10 cellular contexts compared by ENCODE assay signal in genomic region chr15:28099555-28100140, GRCh38. TPM values are rescaled to one million over a fixed set of nuclear protein-coding genes. Genes with fewer than 3 reads are reported as not detected.
DNase-seq lines count a peak whose midpoint lies in the region; ATAC-seq, FAIRE-seq and TF ChIP-seq lines count a peak whose summit lies in the region.
"Had no signal": no experiment of that assay in that cellular context is flagged by ENCODE, and none has a peak within 500 bp of the region (broad histone marks: within the 10 kb centered on the region; RNA-seq: fewer than 3 reads in every experiment).

No MANE protein-coding gene starts in this region.

- TF ChIP-seq POLR2A in HepG2 (IDR thresholded peaks at IDR 0.05; ENCODE audit: insufficient read depth in 1 of 2, low read depth in 2 of 2, low read length in 2 of 2) = no peak
- no peak for TF ChIP-seq POLR2A in right lobe of liver (IDR thresholded peaks at IDR 0.05)

- H3K9me3 ChIP-seq in HepG2 (ENCODE audit: low read length) = no peaks in the 10 kb centered on the region
- H3K9me3 ChIP-seq in right lobe of liver = no peaks in the 10 kb centered on the region
- no peaks in the 10 kb centered on the region for H3K9me3 ChIP-seq in ectodermal cell (ENCODE audit: control insufficient read depth, low read length)
- no peaks in the 10 kb centered on the region for H3K9me3 ChIP-seq in effector memory CD4-positive, alpha-beta T cell (ENCODE audit: control insufficient read depth, low read length)

- H3K4me2 ChIP-seq in HepG2 (ENCODE audit: low read depth, low read length) = peak overlapping the region; percentile 58

- H3K36me3 ChIP-seq in HepG2 (replicated peaks in 1 of 2; ENCODE audit: control insufficient read depth in 1 of 2, insufficient read depth in 2 of 2, low read length in 2 of 2) = no peaks in the 10 kb centered on the region
- no peaks in the 10 kb centered on the region for H3K36me3 ChIP-seq in right lobe of liver
- H3K36me3 ChIP-seq in ectodermal cell (ENCODE audit: control insufficient read depth, insufficient read depth, low read length) = no peaks in the 10 kb centered on the region
- no peaks in the 10 kb centered on the region for H3K36me3 ChIP-seq in effector memory CD4-positive, alpha-beta T cell (ENCODE audit: control insufficient read depth, insufficient read depth, low read length)

- peaks cover 2% of the 10 kb centered on the region for H3K9me3 Mint-ChIP-seq in natural killer cell treated with Interleukin-12 subunit alpha and Interleukin-12 subunit beta and Interleukin-15 and Interleukin-18, amount 100 ng/mL, for 72 hours
- H3K9me3 Mint-ChIP-seq: activated naive CD4-positive, alpha-beta T cell treated with anti-CD3 and anti-CD28 coated beads for 36 hours had no signal

- POLR2A ChIA-PET in HepG2 (lab: Yijun Ruan, JAX) = no interaction called here

- no peak overlapping the region for H3K9ac ChIP-seq in HepG2 (ENCODE audit: insufficient read depth, low read depth, low read length)

- H3K4me3 ChIP-seq in HepG2 (replicated peaks in 1 of 3; ENCODE audit: insufficient read depth in 1 of 3, low read depth in 2 of 3, low read length in 3 of 3) (peak overlapping the region; percentile 28 to 67 (median 30); a peak in 5 of 6 replicates), right lobe of liver (no peak overlapping the region), ectodermal cell (ENCODE audit: insufficient read depth, low read depth, low read length) (peak overlapping the region; percentile 31)
- no peak overlapping the region for H3K4me3 ChIP-seq in effector memory CD4-positive, alpha-beta T cell (ENCODE audit: insufficient read depth, low read depth, low read length, poor library complexity, severe bottlenecking)

- TF ChIP-seq RAD21 in HepG2 (CRISPR knock-in tag; IDR thresholded peaks at IDR 0.05) = no peak

- in situ Hi-C loops in HepG2 (cut with HindIII; ENCODE audit: extremely low pct_ligation_motif_present, low pct_unique_long_range_greater_than_20kb) = no loop called here

- no peaks in the 10 kb centered on the region for H3K79me2 ChIP-seq in HepG2 (ENCODE audit: insufficient read depth, low read length)

- H3K27ac ChIP-seq in HepG2 (ENCODE audit: extremely low read length, insufficient read depth, low read length) (no peak overlapping the region), right lobe of liver (no peak overlapping the region), ectodermal cell (ENCODE audit: insufficient read depth, low read depth, low read length, poor library complexity, severe bottlenecking) (no peak overlapping the region)
- H3K27ac ChIP-seq in effector memory CD4-positive, alpha-beta T cell (ENCODE audit: insufficient read depth, low read length, poor library complexity, severe bottlenecking) = no peak overlapping the region

- DNase-seq in HepG2 (ENCODE audit: low spot score) = no peak
- no peak for DNase-seq in right lobe of liver
- DNase-seq in natural killer cell treated with Interleukin-12 subunit alpha and Interleukin-12 subunit beta and Interleukin-15 and Interleukin-18, amount 100 ng/mL, for 72 hours (ENCODE audit: low spot score) = no peak
- no peak for DNase-seq in effector memory CD4-positive, alpha-beta T cell
- DNase-seq in activated effector memory CD4-positive, alpha-beta T cell treated with anti-CD3 and anti-CD28 coated beads, Interleukin-2, amount 50 U/mL, for 16 hours = no peak
- DNase-seq in NCI-H2196 (lab: John Stamatoyannopoulos, UW; ENCODE audit: unreplicated experiment) = no peak
- DNase-seq: NCI-H226 had no signal

- CTCF ChIA-PET in HepG2 (lab: Yijun Ruan, JAX; ENCODE audit: low intra/inter-chr PET ratio, low total read pairs) = no interaction called here

- H3K36me3 Mint-ChIP-seq in natural killer cell treated with Interleukin-12 subunit alpha and Interleukin-12 subunit beta and Interleukin-15 and Interleukin-18, amount 100 ng/mL, for 72 hours = peaks cover 9% of the 10 kb centered on the region

- H3K27ac Mint-ChIP-seq in natural killer cell treated with Interleukin-12 subunit alpha and Interleukin-12 subunit beta and Interleukin-15 and Interleukin-18, amount 100 ng/mL, for 72 hours = no peak overlapping the region
- H3K27ac Mint-ChIP-seq: activated naive CD4-positive, alpha-beta T cell treated with anti-CD3 and anti-CD28 coated beads for 36 hours had no signal

- H4K20me1 ChIP-seq in HepG2 (ENCODE audit: insufficient read depth, low read length) = no peaks in the 10 kb centered on the region

- no peak for FAIRE-seq in HepG2 (lab: Jason Lieb, UNC)

- no peak overlapping the region for H2AFZ ChIP-seq in HepG2 (ENCODE audit: low read length)

- peaks cover 16 to 24% of the 10 kb centered on the region in 2 donors for H3K4me1 Mint-ChIP-seq in natural killer cell treated with Interleukin-12 subunit alpha and Interleukin-12 subunit beta and Interleukin-15 and Interleukin-18, amount 100 ng/mL, for 72 hours (ENCODE audit: low read depth in 2 of 2)

- H3K27me3 ChIP-seq in HepG2 (ENCODE audit: control insufficient read depth in 1 of 2, insufficient read depth in 2 of 2, low read length in 2 of 2) = peaks cover 8 to 71% of the 10 kb centered on the region in 2 experiments; a peak in 4 of 5 replicates
- H3K27me3 ChIP-seq in right lobe of liver = peaks cover 0 to 27% of the 10 kb centered on the region in 2 donors
- H3K27me3 ChIP-seq in ectodermal cell (ENCODE audit: control insufficient read depth, insufficient read depth, low read length, poor library complexity, severe bottlenecking) = peaks cover 79% of the 10 kb centered on the region
- H3K27me3 ChIP-seq in effector memory CD4-positive, alpha-beta T cell (replicated peaks; ENCODE audit: control insufficient read depth, insufficient read depth, low read length, poor library complexity, severe bottlenecking) = peaks cover 28% of the 10 kb centered on the region

- peak overlapping the region; percentile 52 for H3K4me3 Mint-ChIP-seq in natural killer cell treated with Interleukin-12 subunit alpha and Interleukin-12 subunit beta and Interleukin-15 and Interleukin-18, amount 100 ng/mL, for 72 hours
- H3K4me3 Mint-ChIP-seq: activated naive CD4-positive, alpha-beta T cell treated with anti-CD3 and anti-CD28 coated beads for 36 hours had no signal

- H3K4me1 ChIP-seq in HepG2 (ENCODE audit: insufficient read depth, low read length) (peaks cover 37% of the 10 kb centered on the region), right lobe of liver (peaks cover 0 to 16% (median 0%) of the 10 kb centered on the region in 4 donors), ectodermal cell (ENCODE audit: control insufficient read depth, insufficient read depth, low read length) (peaks cover 21% of the 10 kb centered on the region)
- peaks cover 37% of the 10 kb centered on the region for H3K4me1 ChIP-seq in effector memory CD4-positive, alpha-beta T cell (ENCODE audit: control insufficient read depth, insufficient read depth, low read length, poor library complexity, severe bottlenecking)

- H3K27me3 Mint-ChIP-seq in natural killer cell treated with Interleukin-12 subunit alpha and Interleukin-12 subunit beta and Interleukin-15 and Interleukin-18, amount 100 ng/mL, for 72 hours = peaks cover 23 to 41% of the 10 kb centered on the region in 2 donors

- TF ChIP-seq EP300 in HepG2 (IDR thresholded peaks at IDR 0.05; ENCODE audit: low read depth in 2 of 2, low read length in 2 of 2) (no peak), HepG2 (CRISPR knock-in tag; IDR thresholded peaks at IDR 0.05; ENCODE audit: borderline replicate concordance) (no peak)

- intact Hi-C loops in HepG2 (cut with micrococcal nuclease; ENCODE audit: unreplicated experiment) (loop anchor here (1.0 kb wide), 1 partner anchor 24 kb away; no protein-coding TSS in a partner anchor), right lobe of liver (cut with DNase I) (no loop called here)

- BruUV-seq in HepG2 (replicated peaks; lab: Mats Ljungman, UMichigan) = no TSS peak

- ATAC-seq in HepG2 (no peak), right lobe of liver (no peak), GM21576 (IDR thresholded peaks at IDR 0.05; ENCODE audit: unreplicated experiment) (no peak)
- no peak for ATAC-seq in natural killer cell treated with Interleukin-12 subunit alpha and Interleukin-12 subunit beta and Interleukin-15 and Interleukin-18, amount 100 ng/mL, for 72 hours

- WGBS in HepG2 (ENCODE audit: low lambda C conversion rate) = 11% methylated on average over 4 of the region's 16 CpGs
- WGBS in right lobe of liver (ENCODE audit: insufficient coverage, low coverage, low lambda C conversion rate, missing lambda C conversion rate) = 48% methylated on average over 3 of the region's 16 CpGs
- 10 to 11% methylated on average over 16 of the region's 16 CpGs for WGBS in ectodermal cell, 2 experiments

- TF ChIP-seq CTCF in HepG2 (CRISPR knock-in tag; IDR thresholded peaks at IDR 0.05) (no peak), right lobe of liver (IDR thresholded peaks at IDR 0.05) (no peak)

RNA-seq across cellular contexts. Expression of gene OCA2, which starts 0.5 kb away (rescaled TPM):
- total RNA-seq in HepG2 (2016; rRNA removed; fragmentation: Illumina TruSeq; extraction: Trizol) (0.02 TPM in 1 of 2 replicates, not detected in the other), right lobe of liver (under 1 TPM in 3 of 6 experiments, not detected in 3; 0.07 to 0.13 (median 0.12) TPM)
- total RNA-seq in HepG2 (2016; cell fraction: cytosol; rRNA removed; fragmentation: Illumina TruSeq; extraction: Trizol; ENCODE audit: low read depth) = not detected in 2 replicates
- total RNA-seq in HepG2 (2016; cell fraction: insoluble cytoplasmic fraction; rRNA removed; fragmentation: Illumina TruSeq; extraction: Trizol) = 0.06 TPM in 1 of 2 replicates, not detected in the other
- total RNA-seq in HepG2 (2016; cell fraction: membrane; rRNA removed; fragmentation: Illumina TruSeq; extraction: Trizol) = 0.06 TPM in 1 of 2 replicates, not detected in the other
- 0.56 TPM in 1 of 2 replicates, not detected in the other for total RNA-seq in HepG2 (2016; cell fraction: nucleus; rRNA removed; fragmentation: Illumina TruSeq; extraction: Trizol)
- polyA plus RNA-seq in HepG2 (2011; rRNA removed) = 0.05 and 0.13 TPM in 2 replicates
- 0.05 TPM in 1 of 2 replicates, not detected in the other for polyA plus RNA-seq in HepG2 (2011; cell fraction: cytosol; rRNA removed)
- 0.05 and 0.19 TPM in 2 replicates for polyA plus RNA-seq in HepG2 (2011; cell fraction: nucleus; rRNA removed)
- polyA plus RNA-seq in HepG2 (2012) = 0.07 TPM in 2 replicates
- polyA plus RNA-seq in HepG2 (2016; cell fraction: cytosol; fragmentation: Illumina TruSeq; extraction: Trizol; ENCODE audit: low read depth) = not detected in 2 replicates
- not detected in 2 replicates for polyA plus RNA-seq in HepG2 (2016; cell fraction: insoluble cytoplasmic fraction; fragmentation: Illumina TruSeq; extraction: Trizol; ENCODE audit: low read depth)
- not detected in 2 replicates for polyA plus RNA-seq in HepG2 (2016; cell fraction: membrane; fragmentation: Illumina TruSeq; extraction: Trizol; ENCODE audit: low read depth)
- 0.31 TPM in 1 of 2 replicates, not detected in the other for polyA plus RNA-seq in HepG2 (2016; cell fraction: nucleus; fragmentation: Illumina TruSeq; extraction: Trizol; ENCODE audit: insufficient read depth, low read depth)
- not detected in 2 replicates for polyA minus RNA-seq in HepG2 (2011; rRNA and poly(A)+ RNA removed; ENCODE audit: low replicate concordance)
- not detected in 2 replicates for polyA minus RNA-seq in HepG2 (2011; cell fraction: cytosol; rRNA and poly(A)+ RNA removed)
- polyA minus RNA-seq in HepG2 (2011; cell fraction: nucleus; rRNA and poly(A)+ RNA removed) = 0.13 TPM in 1 of 2 replicates, not detected in the other
- polyA plus RNA-seq in ectodermal cell (2013, experiment 1 of 4) = 0.61 TPM
- polyA plus RNA-seq in ectodermal cell (2013, experiment 2 of 4) = 0.73 TPM
- polyA plus RNA-seq in ectodermal cell (2013, experiment 3 of 4) = 0.64 TPM
- polyA plus RNA-seq in ectodermal cell (2013, experiment 4 of 4) = 0.89 TPM
- total RNA-seq in natural killer cell treated with Interleukin-12 subunit alpha and Interleukin-12 subunit beta and Interleukin-15 and Interleukin-18, amount 100 ng/mL, for 72 hours = not detected
- total RNA-seq: activated naive CD4-positive, alpha-beta T cell treated with anti-CD3 and anti-CD28 coated beads for 36 hours had no signal

Comparison
In these comparisons a context has a peak if more than half of its experiments do, and no peak if none do; other contexts are left out.
1. H3K4me3 ChIP-seq: peak in HepG2 (3 of 3) and ectodermal cell (single experiment); none in right lobe of liver (0 of 3) and effector memory CD4-positive, alpha-beta T cell (single experiment).